In genomic region chr10:109971640-109972039, GRCh38 we compare ENCODE assay signal across 1 cellular context.
TF ChIP-seq lines count a peak whose summit lies in the region.

No MANE protein-coding gene starts in this region.

TF ChIP-seq in HepG2, 621 proteins besides CTCF, POLR2A, EP300 and RAD21 (continues in another document):
- TF ChIP-seq JUN (CRISPR knock-in tag; IDR thresholded peaks at IDR 0.05) (no peak), PBX2 (CRISPR knock-in tag; IDR thresholded peaks at IDR 0.05) (no peak), MXD4 (CRISPR knock-in tag; IDR thresholded peaks at IDR 0.05) (no peak), PHF20 (CRISPR knock-in tag; IDR thresholded peaks at IDR 0.05) (no peak), PITX1 (CRISPR knock-in tag; IDR thresholded peaks at IDR 0.05) (peak; percentile 76), TARDBP (CRISPR knock-in tag; IDR thresholded peaks at IDR 0.05) (no peak), ZNF205 (CRISPR knock-in tag; IDR thresholded peaks at IDR 0.05) (no peak), ARID5B (CRISPR knock-in tag; IDR thresholded peaks at IDR 0.05) (peak; percentile 27; the same call in 1 of the 2 replicates), ZNF282 (IDR thresholded peaks at IDR 0.05; ENCODE audit: partially characterized antibody) (no peak), ZNF503 (CRISPR knock-in tag; IDR thresholded peaks at IDR 0.05) (no peak), ZNF891 (CRISPR knock-in tag; IDR thresholded peaks at IDR 0.05) (no peak), DZIP1 (CRISPR knock-in tag; IDR thresholded peaks at IDR 0.05) (no peak), FOXM1 (CRISPR knock-in tag; IDR thresholded peaks at IDR 0.05) (no peak), RXRA (CRISPR knock-in tag; IDR thresholded peaks at IDR 0.05) (no peak), DNMT1 (CRISPR knock-in tag; IDR thresholded peaks at IDR 0.05) (no peak), SALL1 (CRISPR knock-in tag; IDR thresholded peaks at IDR 0.05) (peak; percentile 31; the same call in 1 of the 2 replicates), PAXIP1 (CRISPR knock-in tag; conservative IDR thresholded peaks at IDR 0.05) (peak; percentile 60), ZNF569 (CRISPR knock-in tag; IDR thresholded peaks at IDR 0.05; ENCODE audit: borderline replicate concordance) (no peak), ZNF546 (CRISPR knock-in tag; conservative IDR thresholded peaks at IDR 0.05) (no peak), FOXP4 (CRISPR knock-in tag; IDR thresholded peaks at IDR 0.05) (peak; percentile 56; the same call in 1 of the 2 replicates), SUZ12 (IDR thresholded peaks at IDR 0.05; ENCODE audit: low read depth, low read length) (no peak), THYN1 (CRISPR knock-in tag; IDR thresholded peaks at IDR 0.05; ENCODE audit: borderline replicate concordance, low read depth) (no peak), SNAPC5 (CRISPR knock-in tag; IDR thresholded peaks at IDR 0.05; ENCODE audit: borderline replicate concordance) (no peak), PCBP2 (optimal IDR thresholded peaks at IDR 0.05; ENCODE audit: low read depth, low read length, poor library complexity, severe bottlenecking) (no peak), ZFY (CRISPR knock-in tag; IDR thresholded peaks at IDR 0.05) (no peak), PHF21A (CRISPR knock-in tag; IDR thresholded peaks at IDR 0.05) (no peak), ZNF235 (CRISPR knock-in tag; IDR thresholded peaks at IDR 0.05; ENCODE audit: borderline replicate concordance) (no peak), PLSCR1 (CRISPR knock-in tag; IDR thresholded peaks at IDR 0.05; ENCODE audit: borderline replicate concordance) (no peak), TFAP4 (IDR thresholded peaks at IDR 0.05; ENCODE audit: borderline replicate concordance, low read depth) (peak; percentile 82), ZNF160 (CRISPR knock-in tag; IDR thresholded peaks at IDR 0.05) (no peak), CHD4 (IDR thresholded peaks at IDR 0.05; ENCODE audit: borderline replicate concordance, low read length) (no peak), HDAC6 (IDR thresholded peaks at IDR 0.05; ENCODE audit: low read depth, low read length) (no peak), STAT6 (CRISPR knock-in tag; IDR thresholded peaks at IDR 0.05; ENCODE audit: borderline replicate concordance) (no peak), ZNF552 (CRISPR knock-in tag; IDR thresholded peaks at IDR 0.05; ENCODE audit: borderline replicate concordance) (no peak), ZNF562 (CRISPR knock-in tag; IDR thresholded peaks at IDR 0.05; ENCODE audit: borderline replicate concordance) (no peak), NFIB (CRISPR knock-in tag; IDR thresholded peaks at IDR 0.05; ENCODE audit: borderline replicate concordance) (no peak), ZNF543 (CRISPR knock-in tag; IDR thresholded peaks at IDR 0.05) (no peak), SYNCRIP (IDR thresholded peaks at IDR 0.05; ENCODE audit: insufficient read depth, low read depth, low read length) (no peak), RCOR2 (CRISPR knock-in tag; IDR thresholded peaks at IDR 0.05) (no peak), THAP8 (CRISPR knock-in tag; IDR thresholded peaks at IDR 0.05; ENCODE audit: borderline replicate concordance) (no peak)
